In the genomic region with DNA sequence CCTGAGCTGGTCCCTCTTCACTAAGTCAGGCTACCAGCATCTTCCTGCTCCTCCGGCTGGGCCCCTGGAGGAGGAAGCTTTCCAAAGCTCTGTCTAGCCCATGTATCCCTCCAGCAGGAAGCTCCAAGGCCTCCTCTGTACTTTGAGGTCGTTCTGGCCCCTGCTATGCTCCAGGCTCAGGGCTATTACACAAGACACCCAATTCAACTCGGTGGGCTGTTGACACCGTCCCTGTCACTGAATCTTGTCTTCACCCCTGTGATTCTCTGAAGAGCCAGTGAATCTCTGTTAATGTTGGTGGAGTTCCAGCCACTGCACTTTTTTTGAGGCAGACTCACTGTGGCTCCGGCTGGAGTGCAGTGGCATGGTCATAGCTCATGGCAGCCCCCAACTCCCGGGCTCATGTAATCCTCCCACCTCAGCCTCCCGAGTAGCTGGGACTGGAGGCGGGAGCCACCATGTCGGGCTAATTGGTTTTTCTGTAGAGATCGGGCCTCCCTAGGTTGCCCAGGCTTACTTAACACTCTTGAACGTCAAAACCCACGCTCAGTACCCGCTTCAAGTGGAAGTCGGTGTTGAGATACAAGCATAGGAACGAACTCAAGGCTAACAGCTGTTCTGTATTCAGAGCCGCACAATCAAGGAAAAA, we compare ENCODE assay signal across 8 cellular contexts. TPM values are rescaled to one million over a fixed set of nuclear protein-coding genes. Genes with fewer than 3 reads are reported as not detected.
A peak's percentile ranks its signal among the peaks of the same experiment; 100 is the strongest.
DNase-seq lines count a peak whose midpoint lies in the region; ATAC-seq and TF ChIP-seq lines count a peak whose summit lies in the region.

No MANE protein-coding gene starts in this region.

- H3K4me1 ChIP-seq in endocrine pancreas (ENCODE audit: control insufficient read depth, insufficient read depth, low read length) (no peaks in the 10 kb centered on the region), ovary (ENCODE audit: insufficient read depth) (peaks cover 18% of the 10 kb centered on the region)

- no peaks in the 10 kb centered on the region for H3K9me3 ChIP-seq in endocrine pancreas (ENCODE audit: control insufficient read depth, low read length)
- H3K9me3 ChIP-seq in ovary = no peaks in the 10 kb centered on the region

- peak overlapping the region; percentile 1 to 72 for H3K27ac ChIP-seq in ovary

- TF ChIP-seq POLR2A in GM18505 (IDR thresholded peaks at IDR 0.05; ENCODE audit: borderline replicate concordance, extremely low read depth, insufficient read depth, insufficient read length) (no peak), NB4 (IDR thresholded peaks at IDR 0.05; ENCODE audit: extremely low read depth, insufficient read length) (no peak), ovary (IDR thresholded peaks at IDR 0.05) (no peak)

- ATAC-seq in GM18505 (IDR thresholded peaks at IDR 0.05; ENCODE audit: unreplicated experiment) = peak; percentile 1

- H3K36me3 ChIP-seq in endocrine pancreas (ENCODE audit: control insufficient read depth, insufficient read depth, low read length) = no peaks in the 10 kb centered on the region
- no peaks in the 10 kb centered on the region for H3K36me3 ChIP-seq in ovary

- H3K4me3 ChIP-seq in NB4 (ENCODE audit: low read depth, low read length) (peak overlapping the region; percentile 61), endocrine pancreas (ENCODE audit: control insufficient read depth, insufficient read depth, low read length) (no peak overlapping the region), ovary (peak overlapping the region; percentile 68)

- peak overlapping the region; percentile 62 for H3K9ac ChIP-seq in endocrine pancreas (ENCODE audit: control insufficient read depth, insufficient read depth, low read length)

- 11 to 18% (median 14%) methylated on average over 16 of the region's 16 CpGs for WGBS in ovary, 3 donors

- TF ChIP-seq EP300 in ovary (IDR thresholded peaks at IDR 0.05) = no peak

- intact Hi-C loops in ovary (cut with DNase I) = loop anchor here in 1 of 4 donors (5.0 kb wide), 2 partner anchors 121 to 136 kb away; no protein-coding TSS in a partner anchor

- H3K27me3 ChIP-seq in endocrine pancreas (ENCODE audit: control insufficient read depth, insufficient read depth, low read length) (no peaks in the 10 kb centered on the region), ovary (no peaks in the 10 kb centered on the region)

- DNase-seq in NB4 (ENCODE audit: low read depth) (peak; percentile 49), ovary (no peak), NCI-H2171 treated with DMSO at 0.1 percent for 48 hours (lab: John Stamatoyannopoulos, UW) (no peak), NCI-H2196 treated with DMSO at 0.1 percent for 48 hours (lab: John Stamatoyannopoulos, UW; ENCODE audit: unreplicated experiment) (no peak), ureter (ENCODE audit: low spot score) (no peak), NCI-H1436 treated with DMSO at 0.1 percent for 48 hours (lab: John Stamatoyannopoulos, UW) (no peak)

- TF ChIP-seq CTCF in NB4 (IDR thresholded peaks at IDR 0.05; ENCODE audit: low read depth, low read length) (no peak), ovary (IDR thresholded peaks at IDR 0.05) (no peak)

RNA-seq across cellular contexts. Expression of a gene that starts 0.5 kb away (rescaled TPM):
- 100 to 1,000 TPM in 2 of 7 donors, 10 to 100 TPM in 5; 46.5 to 146 (median 66.7) TPM for total RNA-seq in ovary
- polyA plus RNA-seq in ovary = 10 to 100 TPM in 1 of 2 donors, 1 to 10 TPM in 1; 5.3 to 89.2 TPM
- 62.1 TPM for total RNA-seq in ureter

RNA-seq across cellular contexts. Expression of a gene that starts 16.4 kb away (rescaled TPM):
- total RNA-seq in ovary (1,000 to 10,000 TPM; 1,269 to 1,882 (median 1,382) TPM), ureter (1,235 TPM)
- polyA plus RNA-seq in ovary = 1,000 to 10,000 TPM; 1,409 to 1,581 TPM

RNA-seq across cellular contexts. Expression of a gene that starts 18.5 kb away (rescaled TPM):
- total RNA-seq in ovary = 1 to 10 TPM in 2 of 7 donors, under 1 TPM in 2, not detected in 3; 0.51 to 1.1 (median 1.0) TPM
- 1 to 10 TPM in 1 of 2 donors, under 1 TPM in 1; 0.83 to 1.2 TPM for polyA plus RNA-seq in ovary
- total RNA-seq in ureter = 7.8 TPM

RNA-seq across cellular contexts. Expression of a gene that starts 24.6 kb away (rescaled TPM):
- total RNA-seq in ovary (under 1 TPM in 4 of 7 donors, not detected in 3; 0.20 to 0.53 (median 0.52) TPM), ureter (1.3 TPM)
- under 1 TPM in 1 of 2 donors, not detected in 1; 0.38 TPM for polyA plus RNA-seq in ovary

RNA-seq across cellular contexts. Expression of a gene that starts 30.4 kb away (rescaled TPM):
- total RNA-seq in ovary (10 to 100 TPM; 63.5 to 76.7 (median 65.9) TPM), ureter (79.5 TPM)
- 10 to 100 TPM; 52.0 to 78.3 TPM for polyA plus RNA-seq in ovary
